In the genomic region with DNA sequence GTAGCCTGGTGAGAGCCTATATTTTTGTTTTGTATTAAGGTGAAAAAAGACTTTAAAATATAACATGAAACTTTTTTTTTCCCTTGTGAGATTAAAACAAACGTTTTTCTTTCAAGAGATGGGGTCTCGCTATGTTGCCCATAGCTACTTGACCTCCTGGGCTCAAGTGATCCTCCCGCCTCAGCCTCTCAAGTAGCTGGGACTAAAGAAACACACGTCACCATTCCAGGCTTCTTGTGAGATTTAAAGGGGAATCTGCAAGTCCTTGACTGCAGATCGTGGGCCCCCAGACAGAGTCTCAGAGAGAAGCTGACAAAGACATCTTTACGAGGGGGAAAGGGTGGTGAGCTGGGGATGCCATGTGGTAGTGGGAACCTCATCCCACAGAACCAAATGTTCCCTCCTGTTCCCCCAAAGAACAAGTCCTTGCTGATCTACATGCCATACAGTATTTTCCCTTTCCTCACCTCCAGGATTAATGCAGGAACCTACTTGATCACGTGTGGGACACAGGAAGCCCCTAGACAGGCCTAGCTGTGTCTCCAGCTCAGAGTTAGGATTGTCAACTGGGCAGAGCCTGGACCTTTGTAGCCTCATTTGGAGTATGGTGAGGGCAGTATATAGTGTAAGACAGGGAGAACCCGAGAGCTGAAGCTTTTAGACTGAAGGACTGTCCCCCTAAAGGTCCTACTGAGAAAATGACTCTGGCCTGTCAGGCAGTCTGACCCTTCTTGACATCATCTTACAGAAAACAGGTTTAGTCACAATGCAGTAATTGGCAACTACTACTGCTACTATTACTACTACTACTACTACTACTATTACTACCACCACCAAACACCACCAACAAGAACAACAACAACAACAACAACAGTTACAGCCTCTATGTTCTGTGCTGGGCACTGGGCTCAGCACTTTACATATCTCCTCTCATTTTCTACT, we compare ENCODE assay signal across 8 cellular contexts. TPM values are rescaled to one million over a fixed set of nuclear protein-coding genes. Genes with fewer than 3 reads are reported as not detected.
DNase-seq lines count a peak whose midpoint lies in the region; ATAC-seq and TF ChIP-seq lines count a peak whose summit lies in the region.

No MANE protein-coding gene starts in this region.

- peak overlapping the region in 3 of 5 donors; percentile 4 to 53 (median 23) for H3K4me3 ChIP-seq in subcutaneous abdominal adipose tissue (ENCODE audit: low read depth in 1 of 5, low read length in 5 of 5)

- H3K36me3 ChIP-seq in subcutaneous abdominal adipose tissue (ENCODE audit: control insufficient read depth in 5 of 5, insufficient read depth in 5 of 5, low read length in 5 of 5), result peaks cover 0 to 3% (median 2%) of the 10 kb centered on the region in 5 donors

- TF ChIP-seq CTCF in foreskin keratinocyte (conservative IDR thresholded peaks at IDR 0.05), result no peak

- peak overlapping the region in 4 of 5 donors; percentile 36 to 59 (median 48) for H3K9ac ChIP-seq in subcutaneous abdominal adipose tissue (ENCODE audit: low read length in 5 of 5)

- peaks cover 31% of the 10 kb centered on the region for H3K4me1 ChIP-seq in foreskin keratinocyte
- peaks cover 10 to 89% (median 84%) of the 10 kb centered on the region in 5 donors for H3K4me1 ChIP-seq in subcutaneous abdominal adipose tissue (ENCODE audit: control insufficient read depth in 5 of 5, insufficient read depth in 5 of 5, low read length in 5 of 5)

- DNase-seq in activated CD4-positive, alpha-beta T cell treated with anti-CD3 and anti-CD28 coated beads for 48 hours, result peak; percentile 58
- no peak for DNase-seq in activated CD4-positive, alpha-beta T cell treated with anti-CD3 and anti-CD28 coated beads for 4 hours
- DNase-seq in activated CD8-positive, alpha-beta memory T cell treated with anti-CD3 and anti-CD28 coated beads, Interleukin-2, amount 50 U/mL, for 48 hours, result peak; percentile 76
- no peak for DNase-seq in foreskin keratinocyte
- DNase-seq in UCSD-AML1 (lab: John Stamatoyannopoulos, UW; ENCODE audit: unreplicated experiment), result no peak
- DNase-seq in NCI-H2171 treated with DMSO at 0.1 percent for 48 hours (lab: John Stamatoyannopoulos, UW), result no peak
- no peak for DNase-seq in NCI-H1417 treated with DMSO at 0.1 percent for 48 hours (lab: John Stamatoyannopoulos, UW)

- H3K9me3 ChIP-seq in subcutaneous abdominal adipose tissue (ENCODE audit: control insufficient read depth in 5 of 5, low read length in 5 of 5), result no peaks in the 10 kb centered on the region

- peak overlapping the region; percentile 12 for H3K27ac ChIP-seq in foreskin keratinocyte
- H3K27ac ChIP-seq in subcutaneous abdominal adipose tissue (ENCODE audit: low read depth, low read length), result peak overlapping the region; percentile 33

- ATAC-seq in foreskin keratinocyte, result no peak

- H3K27me3 ChIP-seq in foreskin keratinocyte, result no peaks in the 10 kb centered on the region
- no peaks in the 10 kb centered on the region for H3K27me3 ChIP-seq in subcutaneous abdominal adipose tissue (ENCODE audit: control insufficient read depth in 5 of 5, insufficient read depth in 4 of 5, low read length in 5 of 5)

RNA-seq across cellular contexts. Expression of a gene that starts 4.1 kb away (rescaled TPM):
- total RNA-seq in foreskin keratinocyte, result 4.5 and 6.4 TPM in 2 replicates
- 4.8 and 7.1 TPM in 2 replicates for polyA plus RNA-seq in foreskin keratinocyte

RNA-seq across cellular contexts. Expression of a gene that starts 50.9 kb away (rescaled TPM):
- total RNA-seq in foreskin keratinocyte, result not detected in 2 replicates
- not detected in 2 replicates for polyA plus RNA-seq in foreskin keratinocyte

Comparison
In these comparisons a context has a peak if more than half of its experiments do, and no peak if none do; other contexts are left out.
1. DNase-seq: peak in activated CD4-positive, alpha-beta T cell treated with anti-CD3 and anti-CD28 coated beads for 48 hours (single experiment) and activated CD8-positive, alpha-beta memory T cell treated with anti-CD3 and anti-CD28 coated beads, Interleukin-2, amount 50 U/mL, for 48 hours (single experiment); none in activated CD4-positive, alpha-beta T cell treated with anti-CD3 and anti-CD28 coated beads for 4 hours (0 of 2), foreskin keratinocyte (0 of 2), UCSD-AML1 (single experiment), NCI-H2171 treated with DMSO at 0.1 percent for 48 hours (single experiment) and NCI-H1417 treated with DMSO at 0.1 percent for 48 hours (single experiment).